ENCODE assay signal across 1 cellular context in genomic region chr3:57555738-57556458, GRCh38.
TF ChIP-seq lines count a peak whose summit lies in the region.

TSS of gene PDE12 (plus strand) at chr3:57556274. CDS start at chr3:57556380, 106 bp downstream.

TF ChIP-seq in A549, 52 proteins besides CTCF, POLR2A, EP300 and RAD21 (continued from another document):
- TF ChIP-seq EHF (CRISPR knock-in tag; IDR thresholded peaks at IDR 0.05) (no peak), FOSB (CRISPR knock-in tag; IDR thresholded peaks at IDR 0.05) (no peak), JUN (IDR thresholded peaks at IDR 0.05) (peak; percentile 42 to 82; a peak in 4 of 5 replicates), ZSCAN20 (CRISPR knock-in tag; IDR thresholded peaks at IDR 0.05) (no peak), REST (IDR thresholded peaks at IDR 0.05) (peak; percentile 87), HOXA7 (CRISPR knock-in tag; IDR thresholded peaks at IDR 0.05) (no peak), MAZ (IDR thresholded peaks at IDR 0.05; ENCODE audit: borderline replicate concordance, low read depth, low read length) (no peak), RNF2 (IDR thresholded peaks at IDR 0.05; ENCODE audit: borderline replicate concordance, low read depth) (no peak), HES2 (IDR thresholded peaks at IDR 0.05) (no peak), ZNF302 (CRISPR knock-in tag; IDR thresholded peaks at IDR 0.05) (no peak), MAX (IDR thresholded peaks at IDR 0.05) (peak; percentile 99), KDM1A (IDR thresholded peaks at IDR 0.05; ENCODE audit: low read depth) (no peak), SMC3 (IDR thresholded peaks at IDR 0.05) (no peak), BHLHE40 (IDR thresholded peaks at IDR 0.05; ENCODE audit: low read depth, low read length) (no peak), ELK1 (IDR thresholded peaks at IDR 0.05; ENCODE audit: low read depth, low read length) (no peak), BCL3 (IDR thresholded peaks at IDR 0.05) (0 out of 3 replicates have a peak, but pooled peaks have one; percentile 13)
TF ChIP-seq in A549: peak in this region for 14.
